In the genomic region with DNA sequence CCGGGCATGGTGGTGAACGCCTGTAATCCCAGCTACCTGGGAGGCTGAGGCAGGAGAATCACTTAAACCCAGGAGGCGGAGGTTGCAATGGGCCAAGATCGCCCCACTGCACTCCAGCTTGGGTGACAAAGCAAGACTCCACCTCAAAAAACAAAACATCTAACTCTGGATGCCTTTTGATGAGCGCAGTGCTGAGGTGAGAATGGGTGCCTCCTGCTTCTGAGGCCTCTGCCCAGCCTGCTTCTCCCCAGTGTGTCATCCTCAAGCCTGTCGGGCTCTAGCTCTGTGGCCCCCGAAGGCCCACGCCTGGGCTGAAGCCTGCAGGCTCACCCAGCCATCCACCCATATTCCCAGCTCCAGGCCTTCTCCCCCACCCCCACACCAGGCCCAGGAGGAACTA, we compare ENCODE assay signal across 9 cellular contexts. TPM values are rescaled to one million over a fixed set of nuclear protein-coding genes. Genes with fewer than 3 reads are reported as not detected.
DNase-seq lines count a peak whose midpoint lies in the region; ATAC-seq and TF ChIP-seq lines count a peak whose summit lies in the region.
"Had no signal": no experiment of that assay in that cellular context is flagged by ENCODE, and none has a peak within 500 bp of the region (broad histone marks: within the 10 kb centered on the region; RNA-seq: fewer than 3 reads in every experiment).

No MANE protein-coding gene starts in this region.

- no peak for TF ChIP-seq CTCF in CD8-positive, alpha-beta T cell (IDR thresholded peaks at IDR 0.05)

- H3K36me3 Mint-ChIP-seq in CD8-positive, alpha-beta T cell, result peaks cover 20% of the 10 kb centered on the region

- H3F3A ChIP-seq in GM23248 (ENCODE audit: insufficient read depth), result peaks cover 9% of the 10 kb centered on the region; the same call in 1 of the 2 replicates

- DNase-seq in CD8-positive, alpha-beta T cell, result peak in 1 of 7 experiments; percentile 19
- DNase-seq in NT2/D1 (ENCODE audit: low read depth, low spot score) (no peak), GM23248 (no peak), kidney glomerular epithelial cell (lab: John Stamatoyannopoulos, UW) (no peak)
- DNase-seq: SIG-M5 had no signal

- no peaks in the 10 kb centered on the region for H3K27me3 ChIP-seq in CD8-positive, alpha-beta T cell (ENCODE audit: insufficient read depth, low read length)
- H3K27me3 ChIP-seq in NT2/D1 (ENCODE audit: insufficient read depth, insufficient read length) (no peaks in the 10 kb centered on the region), esophagus (ENCODE audit: control insufficient read depth in 1 of 2, insufficient read depth in 2 of 2, low read length in 2 of 2) (no peaks in the 10 kb centered on the region), skeletal muscle satellite cell (ENCODE audit: control insufficient read depth, insufficient read depth, low read length) (no peaks in the 10 kb centered on the region), GM23248 (replicated peaks; ENCODE audit: insufficient read depth) (no peaks in the 10 kb centered on the region)

- H3K9ac ChIP-seq in NT2/D1 (ENCODE audit: insufficient read length, low read depth) (peak overlapping the region; percentile 2), skeletal muscle satellite cell (ENCODE audit: low read depth, low read length) (peak overlapping the region; percentile 49), GM23248 (no peak overlapping the region)

- peak overlapping the region; percentile 59 for H3K4me3 Mint-ChIP-seq in CD8-positive, alpha-beta T cell

- no peak overlapping the region for H2AFZ ChIP-seq in GM23248

- H4K20me1 ChIP-seq in GM23248 (ENCODE audit: insufficient read depth), result no peaks in the 10 kb centered on the region

- no peak overlapping the region for H3K4me3 ChIP-seq in CD8-positive, alpha-beta T cell (ENCODE audit: low read depth, low read length)
- H3K4me3 ChIP-seq in NT2/D1 (ENCODE audit: insufficient read length, low read depth) (no peak overlapping the region), esophagus (ENCODE audit: low read depth in 1 of 2, low read length in 2 of 2) (no peak overlapping the region), skeletal muscle satellite cell (ENCODE audit: low read length) (no peak overlapping the region), GM23248 (no peak overlapping the region)

- no peaks in the 10 kb centered on the region for H3K27me3 Mint-ChIP-seq in CD8-positive, alpha-beta T cell (ENCODE audit: low read depth)

- CTCF ChIA-PET in CD8-positive, alpha-beta T cell (lab: Charles Lee), result interaction anchor here (0.9 to 2.3 kb wide), 2 partner anchors 41 to 75 kb away, joined by 3 to 12 read pairs; no protein-coding TSS in a partner anchor

- H3K4me2 ChIP-seq in skeletal muscle satellite cell (ENCODE audit: low read length), result no peak overlapping the region
- H3K4me2 ChIP-seq in GM23248 (ENCODE audit: unreplicated experiment), result no peak overlapping the region

- intact Hi-C loops in CD8-positive, alpha-beta T cell (cut with DNase I, micrococcal nuclease), result loop anchor here (5.0 kb wide), 2 partner anchors 41 to 76 kb away; no protein-coding TSS in a partner anchor

- H3K36me3 ChIP-seq in CD8-positive, alpha-beta T cell (ENCODE audit: insufficient read depth, low read length), result no peaks in the 10 kb centered on the region
- peaks cover 25% of the 10 kb centered on the region for H3K36me3 ChIP-seq in NT2/D1 (ENCODE audit: insufficient read depth, insufficient read length, low read length)
- peaks cover 0 to 5% of the 10 kb centered on the region in 2 donors for H3K36me3 ChIP-seq in esophagus (ENCODE audit: control insufficient read depth in 2 of 2, insufficient read depth in 2 of 2, low read length in 1 of 2)
- peaks cover 4% of the 10 kb centered on the region for H3K36me3 ChIP-seq in skeletal muscle satellite cell (ENCODE audit: insufficient read depth, low read length)
- no peaks in the 10 kb centered on the region for H3K36me3 ChIP-seq in GM23248 (ENCODE audit: low read depth)

- peak; percentile 42 for ATAC-seq in CD8-positive, alpha-beta T cell
- ATAC-seq in HG03521 (IDR thresholded peaks at IDR 0.05; ENCODE audit: unreplicated experiment), result no peak

- no peaks in the 10 kb centered on the region for H3K9me3 Mint-ChIP-seq in CD8-positive, alpha-beta T cell

- 91 to 93% methylated on average over 8 of the region's 8 CpGs for WGBS in esophagus, 2 donors
- 94 to 98% methylated on average over 8 of the region's 8 CpGs for WGBS in GM23248 (ENCODE audit: low coverage in 1 of 2, low lambda C conversion rate in 2 of 2, missing lambda C conversion rate in 2 of 2), 2 experiments

- peaks cover 31% of the 10 kb centered on the region for H3K4me1 Mint-ChIP-seq in CD8-positive, alpha-beta T cell (ENCODE audit: low read depth)

- peak overlapping the region; percentile 54 for H3K27ac ChIP-seq in CD8-positive, alpha-beta T cell (ENCODE audit: low read depth, low read length)
- peak overlapping the region; percentile 88 to 95 for H3K27ac ChIP-seq in esophagus (ENCODE audit: low read depth in 2 of 2, low read length in 1 of 2)
- no peak overlapping the region for H3K27ac ChIP-seq in GM23248

- H3K4me1 ChIP-seq in CD8-positive, alpha-beta T cell (ENCODE audit: insufficient read depth, low read length), result peaks cover 38% of the 10 kb centered on the region
- peaks cover 62% of the 10 kb centered on the region for H3K4me1 ChIP-seq in NT2/D1 (ENCODE audit: insufficient read depth, insufficient read length)
- H3K4me1 ChIP-seq in esophagus (ENCODE audit: control insufficient read depth in 2 of 2, insufficient read depth in 2 of 2, low read length in 1 of 2), result peaks cover 48 to 78% of the 10 kb centered on the region in 2 donors
- H3K4me1 ChIP-seq in skeletal muscle satellite cell (ENCODE audit: control insufficient read depth, insufficient read depth, low read length), result peaks cover 90% of the 10 kb centered on the region
- peaks cover 43% of the 10 kb centered on the region for H3K4me1 ChIP-seq in GM23248 (ENCODE audit: insufficient read depth)

- in situ Hi-C loops in GM23248 (cut with MboI), result no loop called here

- H3K9me2 ChIP-seq in GM23248 (ENCODE audit: insufficient read depth), result no peaks in the 10 kb centered on the region

- POLR2A ChIA-PET in CD8-positive, alpha-beta T cell (lab: Charles Lee), result interaction anchor here (2.0 to 3.1 kb wide), 2 partner anchors 9 to 41 kb away, joined by 8 to 22 read pairs; no protein-coding TSS in a partner anchor

- H3K27ac Mint-ChIP-seq in CD8-positive, alpha-beta T cell, result peak overlapping the region; percentile 91

- no peaks in the 10 kb centered on the region for H3K79me2 ChIP-seq in GM23248 (ENCODE audit: insufficient read depth)

- no peaks in the 10 kb centered on the region for H3K9me3 ChIP-seq in CD8-positive, alpha-beta T cell (ENCODE audit: low read length)
- H3K9me3 ChIP-seq in NT2/D1 (ENCODE audit: insufficient read depth, low read length) (no peaks in the 10 kb centered on the region), esophagus (ENCODE audit: control insufficient read depth in 2 of 2, insufficient read depth in 1 of 2, low read depth in 1 of 2, low read length in 1 of 2) (no peaks in the 10 kb centered on the region), skeletal muscle satellite cell (replicated peaks; ENCODE audit: low read length) (no peaks in the 10 kb centered on the region), GM23248 (ENCODE audit: low read depth) (no peaks in the 10 kb centered on the region)

RNA-seq across cellular contexts. Expression of a gene that starts 10.5 kb away (rescaled TPM):
- 10 to 100 TPM; 27.9 to 28.4 TPM for total RNA-seq in CD8-positive, alpha-beta T cell
- 10 to 100 TPM; 27.4 to 62.9 TPM for polyA plus RNA-seq in esophagus
- total RNA-seq in skeletal muscle satellite cell (2012; rRNA removed), result 17.0 and 25.6 TPM in 2 replicates
- total RNA-seq in GM23248 (2014; rRNA removed; shearing (Covaris generic)), result 13.2 and 23.7 TPM in 2 replicates
- polyA plus RNA-seq in GM23248 (2016; fragmentation: Nextera tagmentation; extraction: Ambion mirVana), result 0.43 and 0.44 TPM in 2 replicates

RNA-seq across cellular contexts. Expression of a gene that starts 50.0 kb away (rescaled TPM):
- under 1 TPM; 0.84 to 0.86 TPM for total RNA-seq in CD8-positive, alpha-beta T cell
- 10 to 100 TPM; 22.9 to 32.7 TPM for polyA plus RNA-seq in esophagus
- total RNA-seq in skeletal muscle satellite cell (2012; rRNA removed), result 0.51 and 1.5 TPM in 2 replicates
- total RNA-seq in GM23248 (2014; rRNA removed; shearing (Covaris generic)), result 1.0 TPM in 1 of 2 replicates, not detected in the other
- polyA plus RNA-seq in GM23248 (2016; fragmentation: Nextera tagmentation; extraction: Ambion mirVana), result 0.15 TPM in 1 of 2 replicates, not detected in the other
- total RNA-seq: HT1080 had no signal
